In the genomic region with DNA sequence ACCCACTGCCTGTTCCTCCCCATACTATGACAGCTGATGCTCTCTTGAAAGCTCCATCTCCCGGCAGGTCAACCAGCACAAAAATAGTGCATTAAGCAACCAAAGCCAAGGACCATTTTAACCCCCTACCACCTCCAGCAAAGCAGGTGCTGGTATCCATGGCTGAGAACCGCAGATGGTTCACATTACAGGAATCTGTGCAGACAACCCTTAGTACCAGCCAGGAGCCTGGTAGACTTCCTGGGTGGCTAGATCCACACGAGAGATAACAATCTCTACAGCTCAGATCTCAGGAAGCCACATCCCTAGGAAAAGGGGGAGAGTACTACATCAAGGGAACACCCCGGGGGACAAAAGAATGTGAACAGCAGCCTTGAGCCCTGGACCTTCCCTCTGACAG, we compare ENCODE assay signal across 6 cellular contexts.
"Had no signal": no experiment of that assay in that cellular context is flagged by ENCODE, and none has a peak within 500 bp of the region (broad histone marks: within the 10 kb centered on the region; RNA-seq: fewer than 3 reads in every experiment).

No MANE protein-coding gene starts in this region.

- DNase-seq: H9, HCEC 1CT, KBM-7 had no signal

- H3K27ac ChIP-seq: HL-60 had no signal

- H2AFZ ChIP-seq: GM23338 had no signal

- H3K4me3 ChIP-seq: GM23338 had no signal

- ATAC-seq: GM23338, HepG2 had no signal

- H3K4me2 ChIP-seq: GM23338 had no signal
